21 cellular contexts compared by ENCODE assay signal in the genomic region with DNA sequence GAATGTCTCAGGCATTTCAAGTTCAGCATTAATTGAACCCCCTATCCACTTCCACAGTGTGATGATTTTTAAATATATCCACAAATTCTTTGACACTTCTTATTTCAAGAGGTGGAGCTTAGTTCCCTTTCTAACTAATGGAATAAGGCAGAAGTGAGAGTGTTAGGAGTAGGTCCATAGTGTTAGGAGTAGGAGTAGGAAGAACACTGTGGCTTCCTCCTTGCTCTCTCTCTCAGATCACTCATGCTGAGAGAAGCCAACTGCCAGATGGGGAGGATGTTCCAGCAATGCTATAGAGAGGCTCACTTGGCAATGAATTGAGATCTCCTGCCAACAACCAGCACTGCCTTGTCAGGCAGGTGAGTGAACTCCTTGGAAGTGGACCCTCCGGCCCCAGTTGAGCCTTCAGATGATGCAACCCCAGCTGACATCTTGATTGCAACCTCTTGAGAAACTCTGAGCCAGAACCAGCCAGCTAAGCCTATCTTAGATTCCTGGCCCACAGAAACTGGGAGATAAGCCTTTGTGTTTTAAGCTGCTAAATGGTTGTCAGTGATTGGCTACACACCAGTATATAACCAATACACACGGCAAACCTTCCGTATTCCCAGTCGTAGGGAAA.
"Had no signal": no experiment of that assay in that cellular context is flagged by ENCODE, and none has a peak within 500 bp of the region (broad histone marks: within the 10 kb centered on the region; RNA-seq: fewer than 3 reads in every experiment).

No MANE protein-coding gene starts in this region.

- H3K4me1 Mint-ChIP-seq: activated CD4-positive, alpha-beta T cell treated with anti-CD3 and anti-CD28 coated beads, Interleukin-2, amount 10 ng/mL, durations not matched to agents 24 days and 14 days; endodermal cell; naive thymus-derived CD4-positive, alpha-beta T cell; neural progenitor cell had no signal

- H3K36me3 ChIP-seq: brain microvascular endothelial cell, neural progenitor cell, prostate gland, right atrium auricular region, uterus had no signal

- H3K27me3 ChIP-seq: brain microvascular endothelial cell, neural progenitor cell, right atrium auricular region, tibial nerve, uterus had no signal

- ATAC-seq: activated CD8-positive, alpha-beta T cell treated with anti-CD3 and anti-CD28 coated beads, Interleukin-2, amount 10 ng/mL, durations not matched to agents 7 days and 5 days; naive thymus-derived CD4-positive, alpha-beta T cell had no signal

- DNase-seq: activated CD4-positive, alpha-beta T cell treated with anti-CD3 and anti-CD28 coated beads, Interleukin-2, amount 10 ng/mL, durations not matched to agents 24 days and 14 days; activated CD8-positive, alpha-beta T cell treated with anti-CD3 and anti-CD28 coated beads, Interleukin-2, amount 10 ng/mL, durations not matched to agents 7 days and 5 days; activated effector memory CD4-positive, alpha-beta T cell treated with Interleukin-2 at 50 U/mL for 16 hours; activated naive CD4-positive, alpha-beta T cell treated with anti-CD3 and anti-CD28 coated beads, Interleukin-2, amount 50 U/mL, for 16 hours; activated T-cell treated with anti-CD3 and anti-CD28 coated beads, Interleukin-2, amount 50 U/mL, for 48 hours; aorta; brain microvascular endothelial cell; central memory CD4-positive, alpha-beta T cell; endodermal cell; foreskin melanocyte; mesenchymal stem cell; naive thymus-derived CD4-positive, alpha-beta T cell; stimulated activated CD4-positive, alpha-beta T cell treated with anti-CD3 and anti-CD28 coated beads, Interleukin-2, amount 100 ng/mL, for 24 hours; T-helper 9 cell; uterus had no signal

- H3K4me3 Mint-ChIP-seq: activated CD4-positive, alpha-beta T cell treated with anti-CD3 and anti-CD28 coated beads, Interleukin-2, amount 10 ng/mL, durations not matched to agents 24 days and 14 days; activated CD8-positive, alpha-beta T cell treated with anti-CD3 and anti-CD28 coated beads, Interleukin-2, amount 10 ng/mL, durations not matched to agents 7 days and 5 days; endodermal cell; naive thymus-derived CD4-positive, alpha-beta T cell; neural progenitor cell; stimulated activated naive CD8-positive, alpha-beta T cell treated with anti-CD3 and anti-CD28 coated beads, Interleukin-15, Interleukin-2, amounts not matched to agents 100 ng/mL and 50 ng/mL, for 24 hours had no signal

- H3K9me3 ChIP-seq: prostate gland, uterus had no signal

- H3K9me3 Mint-ChIP-seq: activated CD4-positive, alpha-beta T cell treated with anti-CD3 and anti-CD28 coated beads, Interleukin-2, amount 10 ng/mL, durations not matched to agents 24 days and 14 days; endodermal cell; stimulated activated naive CD8-positive, alpha-beta T cell treated with anti-CD3 and anti-CD28 coated beads, Interleukin-15, Interleukin-2, amounts not matched to agents 100 ng/mL and 50 ng/mL, for 24 hours had no signal

- H3K4me1 ChIP-seq: neural progenitor cell, prostate gland, right atrium auricular region, tibial nerve, uterus had no signal

- H3K4me3 ChIP-seq: neural progenitor cell, prostate gland, right atrium auricular region, tibial nerve, uterus had no signal

- H3K27ac Mint-ChIP-seq: activated CD4-positive, alpha-beta T cell treated with anti-CD3 and anti-CD28 coated beads, Interleukin-2, amount 10 ng/mL, durations not matched to agents 24 days and 14 days; activated CD8-positive, alpha-beta T cell treated with anti-CD3 and anti-CD28 coated beads, Interleukin-2, amount 10 ng/mL, durations not matched to agents 7 days and 5 days; endodermal cell; naive thymus-derived CD4-positive, alpha-beta T cell; neural progenitor cell; stimulated activated naive CD8-positive, alpha-beta T cell treated with anti-CD3 and anti-CD28 coated beads, Interleukin-15, Interleukin-2, amounts not matched to agents 100 ng/mL and 50 ng/mL, for 24 hours had no signal

- H3K27ac ChIP-seq: brain microvascular endothelial cell, epithelial cell of prostate, neural progenitor cell, prostate gland, right atrium auricular region, tibial nerve, uterus had no signal
